In the genomic region with DNA sequence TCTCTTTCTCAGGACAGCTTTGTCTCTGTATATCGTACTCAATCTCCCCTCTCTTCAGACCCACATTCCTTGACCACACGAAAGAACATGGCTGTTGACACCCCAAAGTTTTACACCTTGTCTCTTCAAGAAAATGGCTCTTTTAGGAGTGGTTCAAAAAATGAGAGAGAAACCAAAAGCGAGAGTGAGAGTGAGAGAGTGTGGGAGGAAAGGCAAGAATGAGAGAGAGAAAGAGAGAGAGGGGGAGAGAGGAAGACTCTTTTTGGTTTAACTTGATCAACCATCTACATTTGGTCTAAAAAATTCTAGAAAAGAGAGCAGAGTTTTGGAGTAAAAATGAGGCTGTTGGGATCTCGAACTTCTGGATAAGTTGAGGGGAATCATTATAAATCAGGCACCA, we compare ENCODE assay signal across 23 cellular contexts.
A peak's percentile ranks its signal among the peaks of the same experiment; 100 is the strongest.
DNase-seq lines count a peak whose midpoint lies in the region; ATAC-seq and TF ChIP-seq lines count a peak whose summit lies in the region.
"Had no signal": no experiment of that assay in that cellular context is flagged by ENCODE, and none has a peak within 500 bp of the region (broad histone marks: within the 10 kb centered on the region; RNA-seq: fewer than 3 reads in every experiment).

No MANE protein-coding gene starts in this region.

- peak overlapping the region; percentile 68 for H3K27ac ChIP-seq in smooth muscle cell (ENCODE audit: low read depth)
- H3K27ac ChIP-seq: neutrophil, right lobe of liver, tibial artery had no signal

- DNase-seq in smooth muscle cell (lab: John Stamatoyannopoulos, UW; ENCODE audit: unreplicated experiment): no peak
- no peak for DNase-seq in occipital lobe (lab: John Stamatoyannopoulos, UW)
- DNase-seq in activated naive CD8-positive, alpha-beta T cell treated with anti-CD3 and anti-CD28 coated beads for 36 hours: no peak
- no peak for DNase-seq in NCI-H748 (lab: John Stamatoyannopoulos, UW; ENCODE audit: unreplicated experiment)
- no peak for DNase-seq in GM20000 (ENCODE audit: low spot score)
- DNase-seq: activated CD4-positive, alpha-beta T cell treated with anti-CD3 and anti-CD28 coated beads for 4 hours; activated effector memory CD4-positive, alpha-beta T cell treated with anti-CD3 and anti-CD28 coated beads, Interleukin-2, amount 50 U/mL, for 16 hours; Calu3; effector memory CD8-positive, alpha-beta T cell; left ventricle myocardium superior; MV-4-11; NCI-H2029; NCI-H446; right lobe of liver; stimulated activated naive CD4-positive, alpha-beta T cell treated with Interleukin-2 at 50 U/mL for 16 hours; tibial artery had no signal

- ATAC-seq in GM18909 (IDR thresholded peaks at IDR 0.05; ENCODE audit: poor library complexity, unreplicated experiment): peak; percentile 71
- peak; percentile 46 for ATAC-seq in GM21619 (IDR thresholded peaks at IDR 0.05; ENCODE audit: unreplicated experiment)
- peak; percentile 83 for ATAC-seq in HG03280 (IDR thresholded peaks at IDR 0.05; ENCODE audit: unreplicated experiment)
- ATAC-seq: effector memory CD8-positive, alpha-beta T cell; K562; left ventricle myocardium superior; right lobe of liver had no signal

- H4K20me1 ChIP-seq in smooth muscle cell (ENCODE audit: low read depth): no peaks in the 10 kb centered on the region

- 95% methylated on average over 4 of the region's 4 CpGs for WGBS in smooth muscle cell (ENCODE audit: low lambda C conversion rate)

- H3K4me3 Mint-ChIP-seq in activated naive CD8-positive, alpha-beta T cell treated with anti-CD3 and anti-CD28 coated beads for 36 hours: no peak overlapping the region
- H3K4me3 Mint-ChIP-seq: central memory CD8-positive, alpha-beta T cell; effector memory CD8-positive, alpha-beta T cell had no signal

- H3K27ac Mint-ChIP-seq in activated naive CD8-positive, alpha-beta T cell treated with anti-CD3 and anti-CD28 coated beads for 36 hours: no peak overlapping the region
- H3K27ac Mint-ChIP-seq: effector memory CD8-positive, alpha-beta T cell had no signal

- H3K36me3 ChIP-seq in smooth muscle cell (ENCODE audit: low read depth): no peaks in the 10 kb centered on the region
- H3K36me3 ChIP-seq: HAP-1, neutrophil, right lobe of liver, tibial artery had no signal

- H3K79me2 ChIP-seq in smooth muscle cell (ENCODE audit: low read depth): no peaks in the 10 kb centered on the region

- no peak overlapping the region for H3K4me3 ChIP-seq in smooth muscle cell
- H3K4me3 ChIP-seq: HAP-1, K562, right lobe of liver, tibial artery had no signal

- no peaks in the 10 kb centered on the region for H3K4me1 Mint-ChIP-seq in activated naive CD8-positive, alpha-beta T cell treated with anti-CD3 and anti-CD28 coated beads for 36 hours
- H3K4me1 Mint-ChIP-seq: central memory CD8-positive, alpha-beta T cell had no signal

- H2AFZ ChIP-seq in smooth muscle cell (ENCODE audit: low read depth): no peak overlapping the region

- H3K9ac ChIP-seq in smooth muscle cell (ENCODE audit: low read depth): no peak overlapping the region

- H3K36me3 Mint-ChIP-seq in activated naive CD8-positive, alpha-beta T cell treated with anti-CD3 and anti-CD28 coated beads for 36 hours: no peaks in the 10 kb centered on the region

- no peaks in the 10 kb centered on the region for H3K4me1 ChIP-seq in smooth muscle cell (ENCODE audit: low read depth)
- H3K4me1 ChIP-seq: HAP-1, right lobe of liver, tibial artery had no signal

- no peaks in the 10 kb centered on the region for H3K27me3 Mint-ChIP-seq in activated naive CD8-positive, alpha-beta T cell treated with anti-CD3 and anti-CD28 coated beads for 36 hours
- H3K27me3 Mint-ChIP-seq: effector memory CD8-positive, alpha-beta T cell had no signal

- H3F3A ChIP-seq in smooth muscle cell (ENCODE audit: low read depth): no peaks in the 10 kb centered on the region

- TF ChIP-seq CTCF in smooth muscle cell (IDR thresholded peaks at IDR 0.05; ENCODE audit: borderline replicate concordance, insufficient read depth, poor library complexity, severe bottlenecking) (no peak), GM20000 (IDR thresholded peaks at IDR 0.05; ENCODE audit: extremely low read depth, missing control alignments) (no peak)

- H3K9me3 Mint-ChIP-seq in activated naive CD8-positive, alpha-beta T cell treated with anti-CD3 and anti-CD28 coated beads for 36 hours: no peaks in the 10 kb centered on the region

- H3K4me2 ChIP-seq in smooth muscle cell: no peak overlapping the region

- H3K9me3 ChIP-seq in smooth muscle cell (replicated peaks; ENCODE audit: low read depth): no peaks in the 10 kb centered on the region
- H3K9me3 ChIP-seq: HAP-1, neutrophil, right lobe of liver, tibial artery had no signal

- H3K27me3 ChIP-seq in smooth muscle cell (ENCODE audit: low read depth): no peaks in the 10 kb centered on the region
- H3K27me3 ChIP-seq: neutrophil, right lobe of liver, tibial artery had no signal
